Comparison of ENCODE assay signal across 8 cellular contexts in the genomic region with DNA sequence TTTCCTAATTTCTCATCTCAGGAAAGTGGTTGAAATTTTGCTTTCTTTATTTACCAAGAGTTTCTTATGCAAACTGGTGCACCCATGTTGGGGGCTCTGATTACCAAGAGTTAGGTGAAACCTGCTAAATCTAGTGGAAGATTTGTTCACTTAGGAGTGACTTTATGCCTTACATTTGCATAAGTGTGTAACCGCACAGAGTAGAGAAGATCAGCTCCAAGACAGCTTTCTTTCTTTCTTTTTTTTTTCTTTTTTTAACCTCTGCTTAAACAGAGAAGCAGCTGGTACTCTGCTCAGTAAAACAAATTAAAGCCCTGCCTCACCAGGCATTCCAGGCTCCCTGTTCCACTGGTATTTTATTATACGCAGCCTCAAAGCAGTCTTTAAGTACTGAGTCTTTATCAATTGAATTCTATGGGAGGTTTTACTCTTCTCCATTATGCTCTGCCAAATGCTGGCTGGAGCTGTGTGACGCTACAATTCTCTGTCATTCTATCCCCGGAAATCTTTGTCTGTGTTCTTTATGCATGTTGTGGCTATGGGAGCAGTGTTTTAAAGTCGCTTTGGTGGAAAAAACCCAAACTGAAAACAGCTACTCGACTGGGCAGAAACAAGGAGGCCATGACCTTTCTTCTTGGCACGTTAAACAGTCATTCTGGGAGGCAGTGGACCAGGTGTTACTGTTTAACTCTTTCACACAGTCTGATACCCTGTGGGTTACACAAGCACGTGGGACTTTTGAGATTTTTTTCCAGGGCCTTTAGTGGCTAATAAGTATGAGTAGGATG. TPM values are rescaled to one million over a fixed set of nuclear protein-coding genes. Genes with fewer than 3 reads are reported as not detected.
DNase-seq lines count a peak whose midpoint lies in the region; ATAC-seq and TF ChIP-seq lines count a peak whose summit lies in the region.

No MANE protein-coding gene starts in this region.

- intact Hi-C loops in activated T-helper 1 cell treated with anti-CD3 and anti-CD28 coated beads, Interleukin-12 subunit alpha, Interleukin-12 subunit beta, Interleukin-2, Interleukin-4 antibody, amounts not matched to agents 30 ng/mL and 10 ng/mL and 1 ng/mL, durations not matched to agents 14 hours and 24 hours and 36 hours (cut with micrococcal nuclease), result no loop called here
- intact Hi-C loops in posterior vena cava (cut with DNase I), result no loop called here

- TF ChIP-seq CTCF in progenitor cell of endocrine pancreas (IDR thresholded peaks at IDR 0.05; ENCODE audit: unreplicated experiment), result no peak

- H3K36me3 Mint-ChIP-seq in activated T-helper 1 cell treated with anti-CD3 and anti-CD28 coated beads, Interleukin-12 subunit alpha, Interleukin-12 subunit beta, Interleukin-2, Interleukin-4 antibody, amounts not matched to agents 30 ng/mL and 10 ng/mL and 1 ng/mL, durations not matched to agents 14 hours and 24 hours and 36 hours (ENCODE audit: low read depth), result no peaks in the 10 kb centered on the region
- H3K36me3 Mint-ChIP-seq in progenitor cell of endocrine pancreas (ENCODE audit: insufficient read depth), result peaks cover 2% of the 10 kb centered on the region

- peaks cover 2% of the 10 kb centered on the region for H3K27me3 Mint-ChIP-seq in activated T-helper 1 cell treated with anti-CD3 and anti-CD28 coated beads, Interleukin-12 subunit alpha, Interleukin-12 subunit beta, Interleukin-2, Interleukin-4 antibody, amounts not matched to agents 30 ng/mL and 10 ng/mL and 1 ng/mL, durations not matched to agents 14 hours and 24 hours and 36 hours (ENCODE audit: insufficient read depth)
- no peaks in the 10 kb centered on the region for H3K27me3 Mint-ChIP-seq in progenitor cell of endocrine pancreas

- no peak overlapping the region for H3K4me3 Mint-ChIP-seq in activated T-helper 1 cell treated with anti-CD3 and anti-CD28 coated beads, Interleukin-12 subunit alpha, Interleukin-12 subunit beta, Interleukin-2, Interleukin-4 antibody, amounts not matched to agents 30 ng/mL and 10 ng/mL and 1 ng/mL, durations not matched to agents 14 hours and 24 hours and 36 hours
- H3K4me3 Mint-ChIP-seq in progenitor cell of endocrine pancreas (ENCODE audit: low read depth), result no peak overlapping the region

- ATAC-seq in GM19025 (IDR thresholded peaks at IDR 0.05; ENCODE audit: low read depth, unreplicated experiment) (peak; percentile 99), HG02798 (IDR thresholded peaks at IDR 0.05; ENCODE audit: poor library complexity, unreplicated experiment) (peak; percentile 97)

- no peak for DNase-seq in activated T-helper 1 cell treated with anti-CD3 and anti-CD28 coated beads, Interleukin-12 subunit alpha, Interleukin-12 subunit beta, Interleukin-2, Interleukin-4 antibody, amounts not matched to agents 30 ng/mL and 10 ng/mL and 1 ng/mL, durations not matched to agents 14 hours and 24 hours and 36 hours (ENCODE audit: low spot score)
- DNase-seq in progenitor cell of endocrine pancreas (ENCODE audit: low spot score, unreplicated experiment), result no peak
- DNase-seq in NCI-H524 treated with DMSO at 0.1 percent for 48 hours (lab: John Stamatoyannopoulos, UW), result no peak
- DNase-seq in stimulated activated CD4-positive, alpha-beta T cell treated with anti-CD3 and anti-CD28 coated beads, Interleukin-2, amount 100 ng/mL, for 24 hours, result no peak
- DNase-seq in posterior vena cava (ENCODE audit: low spot score), result no peak
- DNase-seq in NK-92 (lab: John Stamatoyannopoulos, UW; ENCODE audit: unreplicated experiment), result no peak

- peaks cover 4% of the 10 kb centered on the region for H3K9me3 Mint-ChIP-seq in activated T-helper 1 cell treated with anti-CD3 and anti-CD28 coated beads, Interleukin-12 subunit alpha, Interleukin-12 subunit beta, Interleukin-2, Interleukin-4 antibody, amounts not matched to agents 30 ng/mL and 10 ng/mL and 1 ng/mL, durations not matched to agents 14 hours and 24 hours and 36 hours
- peaks cover 19% of the 10 kb centered on the region for H3K9me3 Mint-ChIP-seq in progenitor cell of endocrine pancreas (ENCODE audit: low read depth)

- peak overlapping the region; percentile 50 for H3K27ac Mint-ChIP-seq in activated T-helper 1 cell treated with anti-CD3 and anti-CD28 coated beads, Interleukin-12 subunit alpha, Interleukin-12 subunit beta, Interleukin-2, Interleukin-4 antibody, amounts not matched to agents 30 ng/mL and 10 ng/mL and 1 ng/mL, durations not matched to agents 14 hours and 24 hours and 36 hours
- H3K27ac Mint-ChIP-seq in progenitor cell of endocrine pancreas, result peak overlapping the region; percentile 93

- peaks cover 8% of the 10 kb centered on the region for H3K4me1 Mint-ChIP-seq in activated T-helper 1 cell treated with anti-CD3 and anti-CD28 coated beads, Interleukin-12 subunit alpha, Interleukin-12 subunit beta, Interleukin-2, Interleukin-4 antibody, amounts not matched to agents 30 ng/mL and 10 ng/mL and 1 ng/mL, durations not matched to agents 14 hours and 24 hours and 36 hours (ENCODE audit: low read depth)
- H3K4me1 Mint-ChIP-seq in progenitor cell of endocrine pancreas (ENCODE audit: low read depth), result peaks cover 10% of the 10 kb centered on the region

RNA-seq across cellular contexts. Expression of gene GBE1, which starts 55.2 kb away (rescaled TPM):
- 24.6 and 25.7 TPM in 2 replicates for total RNA-seq in activated T-helper 1 cell treated with anti-CD3 and anti-CD28 coated beads, Interleukin-12 subunit alpha, Interleukin-12 subunit beta, Interleukin-2, Interleukin-4 antibody, amounts not matched to agents 30 ng/mL and 10 ng/mL and 1 ng/mL, durations not matched to agents 14 hours and 24 hours and 36 hours
- total RNA-seq in progenitor cell of endocrine pancreas (10.6 and 10.9 TPM in 2 replicates), posterior vena cava (10 to 100 TPM; 39.3 to 71.4 TPM)
